Comparison of ENCODE assay signal across 25 cellular contexts in the genomic region with DNA sequence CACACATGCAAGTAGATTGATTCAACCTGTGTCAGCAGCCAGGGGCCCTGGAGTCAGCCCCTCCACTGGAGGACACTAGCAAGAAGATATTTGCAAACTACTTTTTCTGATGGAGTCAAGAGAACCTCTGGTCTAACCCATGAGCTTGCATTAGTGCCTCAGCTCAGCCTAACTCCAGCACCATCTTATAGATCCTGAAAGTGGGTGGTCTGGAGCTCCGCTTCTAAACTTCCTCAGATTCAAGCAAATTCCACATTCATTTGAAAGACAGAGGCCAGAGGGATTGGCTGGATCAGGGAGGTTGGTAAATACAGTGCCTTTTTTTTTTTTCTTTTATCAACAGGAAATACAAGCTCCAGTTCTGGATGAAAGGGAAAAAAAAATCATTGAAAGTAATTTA.
A peak's percentile ranks its signal among the peaks of the same experiment; 100 is the strongest.
DNase-seq lines count a peak whose midpoint lies in the region; ATAC-seq, FAIRE-seq and TF ChIP-seq lines count a peak whose summit lies in the region.
"Had no signal": no experiment of that assay in that cellular context is flagged by ENCODE, and none has a peak within 500 bp of the region (broad histone marks: within the 10 kb centered on the region; RNA-seq: fewer than 3 reads in every experiment).

No MANE protein-coding gene starts in this region.

- peaks cover 46% of the 10 kb centered on the region for H3K4me1 Mint-ChIP-seq in astrocyte (ENCODE audit: low read depth, unreplicated experiment)
- H3K4me1 Mint-ChIP-seq: CD8-positive, alpha-beta memory T cell had no signal

- WGBS in smooth muscle cell (ENCODE audit: low lambda C conversion rate): 17% methylated on average over 1 of the region's 1 CpG

- no peaks in the 10 kb centered on the region for H3K27me3 Mint-ChIP-seq in astrocyte (ENCODE audit: low read depth, unreplicated experiment)

- peak overlapping the region; percentile 23 for H3K27ac ChIP-seq in astrocyte (ENCODE audit: low read depth, low read length)
- H3K27ac ChIP-seq in smooth muscle cell (ENCODE audit: low read depth): peak overlapping the region; percentile 82
- H3K27ac ChIP-seq: neutrophil, tibial artery had no signal

- H3K79me2 ChIP-seq in astrocyte (ENCODE audit: insufficient read depth, low read length) (no peaks in the 10 kb centered on the region), smooth muscle cell (ENCODE audit: low read depth) (no peaks in the 10 kb centered on the region)

- ATAC-seq in GM21423 (IDR thresholded peaks at IDR 0.05; ENCODE audit: unreplicated experiment): no peak
- ATAC-seq: left ventricle myocardium superior; stimulated activated naive CD8-positive, alpha-beta T cell treated with anti-CD3 and anti-CD28 coated beads, Interleukin-15, Interleukin-2, amounts not matched to agents 100 U/mL and 50 U/mL, for 24 hours had no signal

- H3K4me2 ChIP-seq in astrocyte (ENCODE audit: low read length): no peak overlapping the region
- peak overlapping the region; percentile 66 for H3K4me2 ChIP-seq in smooth muscle cell

- H3K27ac Mint-ChIP-seq in astrocyte (ENCODE audit: unreplicated experiment): peak overlapping the region; percentile 91

- H3K36me3 ChIP-seq in astrocyte (ENCODE audit: insufficient read depth, low read length) (no peaks in the 10 kb centered on the region), smooth muscle cell (ENCODE audit: low read depth) (no peaks in the 10 kb centered on the region)
- H3K36me3 ChIP-seq: breast epithelium, neutrophil, tibial artery had no signal

- no peaks in the 10 kb centered on the region for H3K36me3 Mint-ChIP-seq in astrocyte (ENCODE audit: low read depth, unreplicated experiment)
- H3K36me3 Mint-ChIP-seq: CD8-positive, alpha-beta memory T cell had no signal

- no peak overlapping the region for H3K4me3 Mint-ChIP-seq in astrocyte (ENCODE audit: unreplicated experiment)
- H3K4me3 Mint-ChIP-seq: CD8-positive, alpha-beta memory T cell had no signal

- no peaks in the 10 kb centered on the region for H3K27me3 ChIP-seq in astrocyte (ENCODE audit: insufficient read depth, low read length)
- H3K27me3 ChIP-seq in smooth muscle cell (ENCODE audit: low read depth): no peaks in the 10 kb centered on the region
- H3K27me3 ChIP-seq: breast epithelium, neutrophil, tibial artery had no signal

- peaks cover 34% of the 10 kb centered on the region for H3F3A ChIP-seq in smooth muscle cell (ENCODE audit: low read depth)

- TF ChIP-seq CTCF in astrocyte (IDR thresholded peaks at IDR 0.05; ENCODE audit: insufficient read depth, low read depth, low read length): no peak
- TF ChIP-seq CTCF in smooth muscle cell (IDR thresholded peaks at IDR 0.05; ENCODE audit: borderline replicate concordance, insufficient read depth, poor library complexity, severe bottlenecking): no peak

- H2AFZ ChIP-seq in astrocyte (ENCODE audit: low read depth, low read length): no peak overlapping the region
- H2AFZ ChIP-seq in smooth muscle cell (ENCODE audit: low read depth): no peak overlapping the region

- H3K4me3 ChIP-seq in astrocyte (ENCODE audit: insufficient read depth, low read depth, low read length): no peak overlapping the region
- no peak overlapping the region for H3K4me3 ChIP-seq in smooth muscle cell
- H3K4me3 ChIP-seq: breast epithelium, tibial artery had no signal

- DNase-seq in DMS53 (lab: John Stamatoyannopoulos, UW): peak; percentile 36
- DNase-seq in DMS53 treated with DMSO at 0.1 percent for 48 hours (lab: John Stamatoyannopoulos, UW; ENCODE audit: unreplicated experiment): no peak
- DNase-seq in astrocyte (ENCODE audit: low read depth): no peak
- peak; percentile 24 for DNase-seq in left kidney (ENCODE audit: low read depth, low spot score)
- DNase-seq in smooth muscle cell (lab: John Stamatoyannopoulos, UW; ENCODE audit: unreplicated experiment): no peak
- no peak for DNase-seq in SK-N-DZ (ENCODE audit: low spot score)
- DNase-seq in stimulated activated CD4-positive, alpha-beta T cell treated with anti-CD3 and anti-CD28 coated beads, Interleukin-4, amount 100 ng/mL, for 4 hours: no peak
- DNase-seq: 8988T; activated T-cell treated with anti-CD3 and anti-CD28 coated beads, Interleukin-2, amount 50 U/mL, for 1 hour; CD8-positive, alpha-beta memory T cell; cortex of kidney; DMS153; glutamatergic neuron; left ventricle myocardium superior; NCI-H1436; NCI-H510A; NK-92 treated with Interleukin-12 subunit alpha and Interleukin-12 subunit beta, amount 100 ng/mL, for 24 hours; stimulated activated CD4-positive, alpha-beta T cell treated with anti-CD3 and anti-CD28 coated beads, Interleukin-2, amount 100 ng/mL, for 48 hours; stimulated activated naive CD8-positive, alpha-beta T cell treated with anti-CD3 and anti-CD28 coated beads, Interleukin-15, Interleukin-2, amounts not matched to agents 100 U/mL and 50 U/mL, for 24 hours; tibial artery had no signal

- H3K9me3 ChIP-seq in astrocyte (ENCODE audit: insufficient read depth, low read depth, low read length) (no peaks in the 10 kb centered on the region), smooth muscle cell (replicated peaks; ENCODE audit: low read depth) (no peaks in the 10 kb centered on the region)
- H3K9me3 ChIP-seq: breast epithelium, neutrophil, tibial artery had no signal

- no peak for FAIRE-seq in astrocyte (lab: Jason Lieb, UNC)
- FAIRE-seq: GM12891, GM19239 had no signal

- H3K4me1 ChIP-seq in astrocyte (ENCODE audit: insufficient read depth, low read length) (peaks cover 33% of the 10 kb centered on the region), smooth muscle cell (ENCODE audit: low read depth) (peaks cover 41% of the 10 kb centered on the region)

- no peaks in the 10 kb centered on the region for H3K9me3 Mint-ChIP-seq in astrocyte (ENCODE audit: unreplicated experiment)
- H3K9me3 Mint-ChIP-seq: CD8-positive, alpha-beta memory T cell had no signal

- H4K20me1 ChIP-seq in astrocyte (ENCODE audit: insufficient read depth, low read length) (no peaks in the 10 kb centered on the region), smooth muscle cell (ENCODE audit: low read depth) (no peaks in the 10 kb centered on the region)

- H3K9ac ChIP-seq in astrocyte (ENCODE audit: low read length): no peak overlapping the region
- no peak overlapping the region for H3K9ac ChIP-seq in smooth muscle cell (ENCODE audit: low read depth)

Comparison
In these comparisons a context has a peak if more than half of its experiments do, and no peak if none do; other contexts are left out.
1. DNase-seq: peak in DMS53 (single experiment) and left kidney (single experiment); none in DMS53 treated with DMSO at 0.1 percent for 48 hours (single experiment), astrocyte (single experiment), smooth muscle cell (single experiment), SK-N-DZ (single experiment) and stimulated activated CD4-positive, alpha-beta T cell treated with anti-CD3 and anti-CD28 coated beads, Interleukin-4, amount 100 ng/mL, for 4 hours (0 of 2).